20 cellular contexts compared by ENCODE assay signal in the genomic region with DNA sequence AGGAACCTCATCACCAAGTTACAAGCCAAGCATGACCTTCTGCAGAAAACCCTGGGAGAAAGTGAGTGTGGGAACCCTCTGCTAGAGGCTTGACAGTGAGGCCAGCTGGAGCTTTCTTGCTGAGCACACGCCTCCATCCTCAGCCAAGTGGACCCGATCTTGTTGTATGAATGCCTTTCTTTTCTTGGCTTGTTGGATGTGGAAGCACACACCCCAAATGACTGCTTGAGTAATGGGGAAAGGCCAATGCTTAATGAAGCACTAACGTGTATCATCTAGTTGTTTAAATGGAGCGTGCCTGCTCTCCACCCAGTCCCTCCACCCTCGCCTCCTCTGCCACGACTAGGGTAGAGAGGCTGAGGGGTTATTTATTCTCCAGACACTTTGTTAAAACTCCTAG.
DNase-seq lines count a peak whose midpoint lies in the region; ATAC-seq lines count a peak whose summit lies in the region.
"Had no signal": no experiment of that assay in that cellular context is flagged by ENCODE, and none has a peak within 500 bp of the region (broad histone marks: within the 10 kb centered on the region; RNA-seq: fewer than 3 reads in every experiment).

No MANE protein-coding gene starts in this region.

- ATAC-seq in stimulated activated effector memory CD8-positive, alpha-beta T cell treated with anti-CD3 and anti-CD28 coated beads, Interleukin-12 subunit alpha, Interleukin-12 subunit beta, amount 100 ng/mL, for 72 hours: no peak
- no peak for ATAC-seq in GM19324 (IDR thresholded peaks at IDR 0.05; ENCODE audit: low FRiP score, unreplicated experiment)
- no peak for ATAC-seq in HG03520 (IDR thresholded peaks at IDR 0.05; ENCODE audit: unreplicated experiment)
- ATAC-seq in GM21423 (IDR thresholded peaks at IDR 0.05; ENCODE audit: unreplicated experiment): no peak
- ATAC-seq: activated CD4-positive, alpha-beta T cell treated with anti-CD3 and anti-CD28 coated beads for 36 hours; foreskin keratinocyte; GM12878 had no signal

- H3K9me3 Mint-ChIP-seq in stimulated activated effector memory CD8-positive, alpha-beta T cell treated with anti-CD3 and anti-CD28 coated beads, Interleukin-12 subunit alpha, Interleukin-12 subunit beta, amount 100 ng/mL, for 72 hours: no peaks in the 10 kb centered on the region
- H3K9me3 Mint-ChIP-seq: activated T-helper 1 cell treated with anti-CD3 and anti-CD28 coated beads, Interleukin-12 subunit alpha, Interleukin-12 subunit beta, Interleukin-2, Interleukin-4 antibody, amounts not matched to agents 30 ng/mL and 10 ng/mL and 1 ng/mL, durations not matched to agents 14 hours and 24 hours and 36 hours; CD8-positive, alpha-beta memory T cell; stimulated activated naive CD8-positive, alpha-beta T cell treated with anti-CD3 and anti-CD28 coated beads, Interleukin-15, Interleukin-2, amounts not matched to agents 100 ng/mL and 50 ng/mL, for 24 hours had no signal

- peaks cover 25% of the 10 kb centered on the region for H3K36me3 Mint-ChIP-seq in stimulated activated effector memory CD8-positive, alpha-beta T cell treated with anti-CD3 and anti-CD28 coated beads, Interleukin-12 subunit alpha, Interleukin-12 subunit beta, amount 100 ng/mL, for 72 hours

- peaks cover 6% of the 10 kb centered on the region for H3K4me1 Mint-ChIP-seq in stimulated activated effector memory CD8-positive, alpha-beta T cell treated with anti-CD3 and anti-CD28 coated beads, Interleukin-12 subunit alpha, Interleukin-12 subunit beta, amount 100 ng/mL, for 72 hours
- H3K4me1 Mint-ChIP-seq: activated CD4-positive, alpha-beta T cell treated with anti-CD3 and anti-CD28 coated beads for 36 hours; CD8-positive, alpha-beta memory T cell had no signal

- H3K27ac Mint-ChIP-seq in stimulated activated effector memory CD8-positive, alpha-beta T cell treated with anti-CD3 and anti-CD28 coated beads, Interleukin-12 subunit alpha, Interleukin-12 subunit beta, amount 100 ng/mL, for 72 hours: peak overlapping the region; percentile 58
- H3K27ac Mint-ChIP-seq: activated CD4-positive, alpha-beta T cell treated with anti-CD3 and anti-CD28 coated beads for 36 hours; activated T-helper 1 cell treated with anti-CD3 and anti-CD28 coated beads, Interleukin-12 subunit alpha, Interleukin-12 subunit beta, Interleukin-2, Interleukin-4 antibody, amounts not matched to agents 30 ng/mL and 10 ng/mL and 1 ng/mL, durations not matched to agents 14 hours and 24 hours and 36 hours; CD8-positive, alpha-beta memory T cell; stimulated activated naive CD8-positive, alpha-beta T cell treated with anti-CD3 and anti-CD28 coated beads, Interleukin-15, Interleukin-2, amounts not matched to agents 100 ng/mL and 50 ng/mL, for 24 hours had no signal

- peak; percentile 64 for DNase-seq in NCI-H82 (lab: John Stamatoyannopoulos, UW)
- DNase-seq in NCI-H82 treated with DMSO at 0.1 percent for 48 hours (lab: John Stamatoyannopoulos, UW; ENCODE audit: unreplicated experiment): no peak
- DNase-seq in NCI-H69 (lab: John Stamatoyannopoulos, UW): peak; percentile 83
- peak; percentile 59 for DNase-seq in left kidney (ENCODE audit: low read depth, low spot score)
- no peak for DNase-seq in stimulated activated effector memory CD8-positive, alpha-beta T cell treated with anti-CD3 and anti-CD28 coated beads, Interleukin-12 subunit alpha, Interleukin-12 subunit beta, amount 100 ng/mL, for 72 hours (ENCODE audit: low spot score in 2 of 2)
- DNase-seq: activated CD4-positive, alpha-beta T cell treated with anti-CD3 and anti-CD28 coated beads for 36 hours; activated naive CD4-positive, alpha-beta T cell treated with anti-CD3 and anti-CD28 coated beads, Interleukin-2, amount 50 U/mL, for 16 hours; CD8-positive, alpha-beta memory T cell; GOT3; Kasumi-1; SHP77 treated with DMSO at 0.1 percent for 48 hours; stimulated activated CD4-positive, alpha-beta T cell treated with anti-CD3 and anti-CD28 coated beads, Interleukin-2, amount 100 ng/mL, for 48 hours; T-helper 1 cell had no signal

- H3K4me3 Mint-ChIP-seq in stimulated activated effector memory CD8-positive, alpha-beta T cell treated with anti-CD3 and anti-CD28 coated beads, Interleukin-12 subunit alpha, Interleukin-12 subunit beta, amount 100 ng/mL, for 72 hours: no peak overlapping the region
- H3K4me3 Mint-ChIP-seq: activated CD4-positive, alpha-beta T cell treated with anti-CD3 and anti-CD28 coated beads for 36 hours; activated T-helper 1 cell treated with anti-CD3 and anti-CD28 coated beads, Interleukin-12 subunit alpha, Interleukin-12 subunit beta, Interleukin-2, Interleukin-4 antibody, amounts not matched to agents 30 ng/mL and 10 ng/mL and 1 ng/mL, durations not matched to agents 14 hours and 24 hours and 36 hours; CD8-positive, alpha-beta memory T cell; stimulated activated naive CD8-positive, alpha-beta T cell treated with anti-CD3 and anti-CD28 coated beads, Interleukin-15, Interleukin-2, amounts not matched to agents 100 ng/mL and 50 ng/mL, for 24 hours had no signal

Comparison
In these comparisons a context has a peak if more than half of its experiments do, and no peak if none do; other contexts are left out.
1. DNase-seq: peak in NCI-H82 (single experiment), NCI-H69 (single experiment) and left kidney (single experiment); none in NCI-H82 treated with DMSO at 0.1 percent for 48 hours (single experiment) and stimulated activated effector memory CD8-positive, alpha-beta T cell treated with anti-CD3 and anti-CD28 coated beads, Interleukin-12 subunit alpha, Interleukin-12 subunit beta, amount 100 ng/mL, for 72 hours (0 of 2).